In the genomic region with DNA sequence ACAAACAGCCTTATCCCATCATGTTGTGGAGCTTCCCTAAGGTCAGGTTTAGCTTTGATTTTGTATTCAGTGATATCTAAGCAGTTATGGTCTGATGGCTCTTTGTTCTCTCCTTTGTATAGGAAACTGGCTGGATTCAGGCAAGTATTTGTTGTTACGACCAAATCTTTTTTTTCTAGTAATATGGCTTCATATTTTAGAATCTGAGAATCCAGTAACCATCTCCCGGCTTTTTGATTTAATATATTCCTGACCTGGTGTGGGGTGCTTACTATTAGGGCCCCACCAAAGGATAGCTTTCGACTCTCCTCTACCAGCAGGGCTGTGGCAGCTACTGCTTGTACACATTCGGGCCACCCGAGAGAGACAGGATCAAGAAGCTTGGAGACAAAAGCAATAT, we compare ENCODE assay signal across 13 cellular contexts. TPM values are rescaled to one million over a fixed set of nuclear protein-coding genes. Genes with fewer than 3 reads are reported as not detected.
DNase-seq lines count a peak whose midpoint lies in the region; ATAC-seq and TF ChIP-seq lines count a peak whose summit lies in the region.
"Had no signal": no experiment of that assay in that cellular context is flagged by ENCODE, and none has a peak within 500 bp of the region (broad histone marks: within the 10 kb centered on the region; RNA-seq: fewer than 3 reads in every experiment).

No MANE protein-coding gene starts in this region.

- no peak for TF ChIP-seq CTCF in HCT116 (IDR thresholded peaks at IDR 0.05 in 2 of 3, conservative IDR thresholded peaks at IDR 0.05 in 1 of 3; ENCODE audit: borderline replicate concordance in 1 of 3, insufficient read depth in 1 of 3, low read depth in 2 of 3, low read length in 2 of 3)
- no peak for TF ChIP-seq CTCF in smooth muscle cell (IDR thresholded peaks at IDR 0.05; ENCODE audit: borderline replicate concordance, insufficient read depth, poor library complexity, severe bottlenecking)

- H3K4me3 ChIP-seq in BLaER1 treated with 17β-estradiol and CSF1 and Interleukin-3, amounts not matched to agents 10 nM and 100 nM, result no peak overlapping the region
- H3K4me3 ChIP-seq in HCT116 (replicated peaks in 1 of 2; ENCODE audit: low read depth in 1 of 2, low read length in 2 of 2) (no peak overlapping the region), trophoblast cell (ENCODE audit: low read depth, low read length) (no peak overlapping the region), smooth muscle cell (no peak overlapping the region)
- H3K4me3 ChIP-seq: GM23338 had no signal

- peaks cover 35 to 89% (median 48%) of the 10 kb centered on the region in 10 experiments for H3K4me1 ChIP-seq in BLaER1 treated with 17β-estradiol and CSF1 and Interleukin-3, amounts not matched to agents 10 nM and 100 nM
- peaks cover 11 to 17% of the 10 kb centered on the region in 2 experiments for H3K4me1 ChIP-seq in HCT116 (ENCODE audit: control insufficient read depth in 1 of 2, insufficient read depth in 2 of 2, low read length in 2 of 2)
- H3K4me1 ChIP-seq in trophoblast cell (ENCODE audit: control insufficient read depth in 1 of 2, insufficient read depth in 2 of 2, low read length in 2 of 2), result peaks cover 0 to 5% of the 10 kb centered on the region in 2 experiments
- H3K4me1 ChIP-seq in smooth muscle cell (ENCODE audit: low read depth), result no peaks in the 10 kb centered on the region

- no CpG with 5 or more reads among the region's 5 CpGs for WGBS in trophoblast cell (ENCODE audit: extremely low coverage, insufficient coverage, insufficient read length)
- over 99% methylated on average over 5 of the region's 5 CpGs for WGBS in smooth muscle cell (ENCODE audit: low lambda C conversion rate)

- peaks cover 92% of the 10 kb centered on the region for H3K79me2 ChIP-seq in HCT116 (ENCODE audit: insufficient read depth, low read length)
- peaks cover 9% of the 10 kb centered on the region for H3K79me2 ChIP-seq in trophoblast cell (ENCODE audit: control insufficient read depth, insufficient read depth, low read length, poor library complexity)
- peaks cover 100% of the 10 kb centered on the region for H3K79me2 ChIP-seq in smooth muscle cell (ENCODE audit: low read depth)

- H3K18ac ChIP-seq in trophoblast cell (ENCODE audit: low read length), result no peak overlapping the region

- DNase-seq in HCT116 (ENCODE audit: low read depth, low spot score) (no peak), trophoblast cell (no peak), smooth muscle cell (lab: John Stamatoyannopoulos, UW; ENCODE audit: unreplicated experiment) (no peak), NCI-H1092 (lab: John Stamatoyannopoulos, UW) (no peak)
- DNase-seq in central memory CD8-positive, alpha-beta T cell (ENCODE audit: low spot score in 2 of 2), result no peak
- DNase-seq: CD8-positive, alpha-beta memory T cell; H7; IMR-90 had no signal

- no TSS peak for BruUV-seq in HCT116 (replicated peaks; lab: Mats Ljungman, UMichigan)

- CTCF ChIA-PET in HCT116 (lab: Charles Lee), result no interaction called here

- H3K4ac ChIP-seq in trophoblast cell (ENCODE audit: low read depth, low read length), result peak overlapping the region; percentile 22

- H2AK5ac ChIP-seq in trophoblast cell (ENCODE audit: low read length), result no peak overlapping the region

- no peaks in the 10 kb centered on the region for H3K27me3 Mint-ChIP-seq in central memory CD8-positive, alpha-beta T cell
- H3K27me3 Mint-ChIP-seq: B cell had no signal

- H3K23ac ChIP-seq in trophoblast cell (ENCODE audit: low read length), result no peak overlapping the region

- H4K8ac ChIP-seq in trophoblast cell (ENCODE audit: low read depth, low read length), result no peak overlapping the region

- no peaks in the 10 kb centered on the region for H3F3A ChIP-seq in smooth muscle cell (ENCODE audit: low read depth)

- H4K20me1 ChIP-seq in BLaER1 treated with 17β-estradiol and CSF1 and Interleukin-3, amounts not matched to agents 10 nM and 100 nM, result peaks cover 42 to 100% (median 95%) of the 10 kb centered on the region in 11 experiments
- H4K20me1 ChIP-seq in HCT116 (ENCODE audit: insufficient read depth) (no peaks in the 10 kb centered on the region), smooth muscle cell (ENCODE audit: low read depth) (peaks cover 93% of the 10 kb centered on the region)

- H3K9ac ChIP-seq in BLaER1 treated with 17β-estradiol and CSF1 and Interleukin-3, amounts not matched to agents 10 nM and 100 nM, result no peak overlapping the region
- H3K9ac ChIP-seq in HCT116 (ENCODE audit: low read length) (no peak overlapping the region), trophoblast cell (ENCODE audit: low read length) (no peak overlapping the region), smooth muscle cell (ENCODE audit: low read depth) (no peak overlapping the region)

- no peaks in the 10 kb centered on the region for H3K27me3 ChIP-seq in BLaER1 treated with 17β-estradiol and CSF1 and Interleukin-3, amounts not matched to agents 10 nM and 100 nM
- H3K27me3 ChIP-seq in HCT116 (ENCODE audit: insufficient read depth, low read length) (no peaks in the 10 kb centered on the region), trophoblast cell (ENCODE audit: insufficient read depth, low read length) (no peaks in the 10 kb centered on the region), smooth muscle cell (ENCODE audit: low read depth) (no peaks in the 10 kb centered on the region)

- H3K36me3 ChIP-seq in BLaER1 treated with 17β-estradiol and CSF1 and Interleukin-3, amounts not matched to agents 10 nM and 100 nM, result peaks cover 42 to 79% (median 71%) of the 10 kb centered on the region in 11 experiments
- H3K36me3 ChIP-seq in HCT116 (ENCODE audit: control insufficient read depth in 1 of 2, insufficient read depth in 2 of 2, low read length in 2 of 2) (no peaks in the 10 kb centered on the region), trophoblast cell (ENCODE audit: control insufficient read depth in 1 of 2, insufficient read depth in 2 of 2, low read length in 2 of 2) (peaks cover 4 to 12% of the 10 kb centered on the region in 2 experiments), smooth muscle cell (ENCODE audit: low read depth) (no peaks in the 10 kb centered on the region)

- RAD21 ChIA-PET in HCT116 (lab: Charles Lee; ENCODE audit: low non-redundant PET in 1 of 2, low total read pairs in 2 of 2, uncharacterized antibody in 2 of 2, unreplicated experiment in 2 of 2), result no interaction called here

- H4K91ac ChIP-seq in trophoblast cell (ENCODE audit: low read depth, low read length), result no peak overlapping the region

- no peak overlapping the region for H2BK12ac ChIP-seq in trophoblast cell (ENCODE audit: low read length)

- ATAC-seq in HCT116, result no peak
- ATAC-seq in central memory CD8-positive, alpha-beta T cell (replicated peaks; ENCODE audit: extremely low read depth, poor library complexity, severe bottlenecking), result no peak
- no peak for ATAC-seq in GM18867 (IDR thresholded peaks at IDR 0.05; ENCODE audit: unreplicated experiment)
- ATAC-seq: GM23338 had no signal

- H2BK120ac ChIP-seq in trophoblast cell (ENCODE audit: insufficient read depth, low read length, poor library complexity), result no peak overlapping the region

- POLR2A ChIA-PET in HCT116 (lab: Charles Lee), result interaction anchor here (1.0 kb wide), 1 partner anchor 37 kb away, joined by 3 read pairs; no protein-coding TSS in a partner anchor

- peak overlapping the region in 4 of 11 experiments; percentile 11 to 67 (median 46); a peak in 4 of 22 replicates for H3K27ac ChIP-seq in BLaER1 treated with 17β-estradiol and CSF1 and Interleukin-3, amounts not matched to agents 10 nM and 100 nM
- H3K27ac ChIP-seq in HCT116 (ENCODE audit: low read depth, low read length) (no peak overlapping the region), trophoblast cell (ENCODE audit: low read depth, low read length) (no peak overlapping the region), smooth muscle cell (ENCODE audit: low read depth) (no peak overlapping the region)

- no peak overlapping the region for H3K4me3 Mint-ChIP-seq in central memory CD8-positive, alpha-beta T cell
- H3K4me3 Mint-ChIP-seq: B cell; CD8-positive, alpha-beta memory T cell; GM23338 had no signal

- no peak overlapping the region for H2AFZ ChIP-seq in HCT116 (ENCODE audit: low read depth, low read length, poor library complexity, severe bottlenecking)
- H2AFZ ChIP-seq in trophoblast cell (ENCODE audit: insufficient read depth, low read length, poor library complexity), result no peak overlapping the region
- H2AFZ ChIP-seq in smooth muscle cell (ENCODE audit: low read depth), result no peak overlapping the region
- H2AFZ ChIP-seq: GM23338 had no signal

- no peak for TF ChIP-seq RAD21 in HCT116 (IDR thresholded peaks at IDR 0.05; ENCODE audit: low read depth)

- H3K4me1 Mint-ChIP-seq in central memory CD8-positive, alpha-beta T cell, result peaks cover 79% of the 10 kb centered on the region
- H3K4me1 Mint-ChIP-seq: GM23338 had no signal

- H2BK5ac ChIP-seq in trophoblast cell (ENCODE audit: low read depth, low read length, poor library complexity), result no peak overlapping the region

- no peak overlapping the region for H4K12ac ChIP-seq in trophoblast cell (ENCODE audit: low read depth, low read length)

- peaks cover 5% of the 10 kb centered on the region for H3K36me3 Mint-ChIP-seq in central memory CD8-positive, alpha-beta T cell (ENCODE audit: insufficient read depth)

- H3K4me2 ChIP-seq in BLaER1 treated with 17β-estradiol and CSF1 and Interleukin-3, amounts not matched to agents 10 nM and 100 nM, result peak overlapping the region in 10 of 11 experiments; percentile 49 to 87 (median 74); a peak in 16 of 22 replicates
- H3K4me2 ChIP-seq in HCT116 (ENCODE audit: low read length) (0 out of 2 replicates have a peak overlapping the region, but pooled peaks have one; percentile 33), trophoblast cell (ENCODE audit: low read length) (no peak overlapping the region), smooth muscle cell (no peak overlapping the region)
- H3K4me2 ChIP-seq: GM23338 had no signal

- H3K9me3 Mint-ChIP-seq in central memory CD8-positive, alpha-beta T cell, result peaks cover 13% of the 10 kb centered on the region

- no peaks in the 10 kb centered on the region for H3K79me1 ChIP-seq in trophoblast cell (ENCODE audit: low read length)

- peak overlapping the region; percentile 64 for H3K27ac Mint-ChIP-seq in central memory CD8-positive, alpha-beta T cell (ENCODE audit: low read depth)
- H3K27ac Mint-ChIP-seq: B cell; CD8-positive, alpha-beta memory T cell; GM23338 had no signal

- H3K9me2 ChIP-seq in HCT116 (ENCODE audit: insufficient read depth), result no peaks in the 10 kb centered on the region

- intact Hi-C loops in HCT116 (cut with micrococcal nuclease), result no loop called here

- H3K9me3 ChIP-seq in BLaER1 treated with 17β-estradiol and CSF1 and Interleukin-3, amounts not matched to agents 10 nM and 100 nM (replicated peaks in 1 of 11), result peaks cover 0 to 62% (median 37%) of the 10 kb centered on the region in 11 experiments; a peak in 18 of 22 replicates
- no peaks in the 10 kb centered on the region for H3K9me3 ChIP-seq in HCT116 (ENCODE audit: control insufficient read depth in 1 of 2, insufficient read depth in 1 of 2, low read depth in 1 of 2, low read length in 2 of 2)
- H3K9me3 ChIP-seq in trophoblast cell (ENCODE audit: insufficient read depth, low read depth, low read length), result peaks cover 4% of the 10 kb centered on the region
- H3K9me3 ChIP-seq in smooth muscle cell (replicated peaks; ENCODE audit: low read depth), result peaks cover 12% of the 10 kb centered on the region
- H3K9me3 ChIP-seq: Caco-2 had no signal

- H3K14ac ChIP-seq in trophoblast cell (ENCODE audit: low read length), result no peak overlapping the region

- no peak for TF ChIP-seq POLR2A in HCT116 (IDR thresholded peaks at IDR 0.05; ENCODE audit: borderline replicate concordance, extremely low read depth, insufficient read depth, insufficient read length)

RNA-seq across cellular contexts. Expression of gene ARL8B, which starts 23.0 kb away (rescaled TPM):
- total RNA-seq in HCT116 (2021; ENCODE audit: unreplicated experiment) (38.1 TPM), smooth muscle cell (83.8 and 95.0 TPM in 2 replicates)
- polyA plus RNA-seq in HCT116 (2012), result 13.4 and 16.3 TPM in 2 replicates
- 143 and 168 TPM in 2 replicates for polyA plus RNA-seq in trophoblast cell (2013)
- 33.6 and 42.2 TPM in 2 replicates for polyA plus RNA-seq in smooth muscle cell

RNA-seq across cellular contexts. Expression of gene EDEM1, which starts 42.4 kb away (rescaled TPM):
- total RNA-seq in HCT116 (2021; ENCODE audit: unreplicated experiment), result 23.7 TPM
- polyA plus RNA-seq in HCT116 (2012), result 8.4 and 8.7 TPM in 2 replicates
- polyA plus RNA-seq in trophoblast cell (2013), result 44.8 and 49.1 TPM in 2 replicates
- 43.6 and 45.0 TPM in 2 replicates for total RNA-seq in smooth muscle cell
- polyA plus RNA-seq in smooth muscle cell, result 23.1 and 29.0 TPM in 2 replicates

Comparison
In these comparisons a context has a peak if more than half of its experiments do, and no peak if none do; other contexts are left out.
1. H3K4me2 ChIP-seq: peak in BLaER1 treated with 17β-estradiol and CSF1 and Interleukin-3, amounts not matched to agents 10 nM and 100 nM (10 of 11) and HCT116 (single experiment); none in trophoblast cell (single experiment) and smooth muscle cell (single experiment).